8 cellular contexts compared by ENCODE assay signal in genomic region chr12:46473634-46474201, GRCh38.
DNase-seq lines count a peak whose midpoint lies in the region; ATAC-seq and TF ChIP-seq lines count a peak whose summit lies in the region.

No MANE protein-coding gene starts in this region.

- intact Hi-C loops in thyroid gland (cut with DNase I) = no loop called here

- H3K36me3 ChIP-seq in BJ (ENCODE audit: control insufficient read depth, insufficient read depth, low read length) (peaks cover 2% of the 10 kb centered on the region; the same call in 1 of the 2 replicates), thyroid gland (no peaks in the 10 kb centered on the region)

- no peak for TF ChIP-seq POLR2A in thyroid gland (IDR thresholded peaks at IDR 0.05)

- ATAC-seq in GM18868 (IDR thresholded peaks at IDR 0.05; ENCODE audit: unreplicated experiment) = peak; percentile 87
- peak; percentile 73 for ATAC-seq in HG03064 (IDR thresholded peaks at IDR 0.05; ENCODE audit: low read depth, unreplicated experiment)

- no peak overlapping the region for H3K4me3 ChIP-seq in BJ (ENCODE audit: low read depth, low read length)
- no peak overlapping the region for H3K4me3 ChIP-seq in thyroid gland (replicated peaks in 1 of 3)

- peak; percentile 92 for DNase-seq in BJ (ENCODE audit: low read depth)
- DNase-seq in NOMO-1 treated with DMSO at 0.1 percent for 48 hours (lab: John Stamatoyannopoulos, UW; ENCODE audit: unreplicated experiment) = peak; percentile 81
- DNase-seq in T47D (ENCODE audit: low read depth in 1 of 2, low spot score in 1 of 2) = peak; percentile 29 to 69
- DNase-seq in left kidney (ENCODE audit: low read depth, low spot score) = peak; percentile 60
- peak; percentile 23 to 42 for DNase-seq in thyroid gland
- no peak for DNase-seq in effector CD4-positive, alpha-beta T cell

- TF ChIP-seq CTCF in BJ (IDR thresholded peaks at IDR 0.05; ENCODE audit: insufficient read depth, low read depth, low read length) = no peak
- no peak for TF ChIP-seq CTCF in thyroid gland (IDR thresholded peaks at IDR 0.05)

- peak overlapping the region; percentile 60 to 73 (median 60) for H3K27ac ChIP-seq in thyroid gland

- H3K4me1 ChIP-seq in thyroid gland = peaks cover 8 to 14% of the 10 kb centered on the region in 2 donors

- CTCF ChIA-PET in BJ (lab: Yijun Ruan, JAX) = interaction anchor here (0.6 to 1.3 kb wide), 2 partner anchors 13 to 70 kb away, joined by 3 read pairs; no protein-coding TSS in a partner anchor

- WGBS in thyroid gland, 2 donors = 36 to 46% methylated on average over 8 of the region's 8 CpGs

- H3K27me3 ChIP-seq in BJ (ENCODE audit: control insufficient read depth, insufficient read depth, low read length) = no peaks in the 10 kb centered on the region
- H3K27me3 ChIP-seq in thyroid gland = no peaks in the 10 kb centered on the region

- no peaks in the 10 kb centered on the region for H3K9me3 ChIP-seq in thyroid gland

- POLR2A ChIA-PET in BJ (lab: Charles Lee) = no interaction called here

- in situ Hi-C loops in T47D (cut with HindIII; ENCODE audit: low pct_unique_long_range_greater_than_20kb, low sequenced_read_pairs) = no loop called here
